Comparison of ENCODE assay signal across 3 cellular contexts in the genomic region with DNA sequence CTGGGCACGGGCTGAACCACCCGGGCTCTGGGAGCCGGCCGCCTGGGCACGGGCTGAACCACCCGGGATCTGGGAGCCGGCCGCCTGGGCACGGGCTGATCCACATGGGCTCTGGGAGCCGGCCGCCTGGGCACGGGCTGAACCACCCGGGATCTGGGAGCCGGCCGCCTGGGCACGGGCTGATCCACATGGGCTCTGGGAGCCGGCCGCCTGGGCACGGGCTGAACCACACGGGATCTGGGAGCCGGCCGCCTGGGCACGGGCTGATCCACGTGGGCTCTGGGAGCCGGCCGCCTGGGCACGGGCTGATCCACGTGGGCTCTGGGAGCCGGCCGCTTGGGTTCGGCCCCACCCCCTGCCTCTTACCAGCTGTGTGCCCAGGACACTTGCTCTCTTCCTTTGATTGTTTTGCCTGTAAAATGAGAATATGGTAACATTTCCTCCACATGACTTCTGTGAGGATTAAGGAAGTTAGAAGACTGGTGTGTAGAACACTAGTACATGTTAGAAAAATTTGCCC. TPM values are rescaled to one million over a fixed set of nuclear protein-coding genes. Genes with fewer than 3 reads are reported as not detected.
"Had no signal": no experiment of that assay in that cellular context is flagged by ENCODE, and none has a peak within 500 bp of the region (broad histone marks: within the 10 kb centered on the region; RNA-seq: fewer than 3 reads in every experiment).

No MANE protein-coding gene starts in this region.

RNA-seq across cellular contexts. Expression of a gene that starts 48.7 kb away (rescaled TPM):
- total RNA-seq: M059J, PC-9, RPMI7951 had no signal
